In genomic region chr11:29018631-29019030, GRCh38 we compare ENCODE assay signal across 10 cellular contexts.
A peak's percentile ranks its signal among the peaks of the same experiment; 100 is the strongest.
DNase-seq lines count a peak whose midpoint lies in the region; ATAC-seq and TF ChIP-seq lines count a peak whose summit lies in the region.
"Had no signal": no experiment of that assay in that cellular context is flagged by ENCODE, and none has a peak within 500 bp of the region (broad histone marks: within the 10 kb centered on the region; RNA-seq: fewer than 3 reads in every experiment).

No MANE protein-coding gene starts in this region.

- H3K9me3 ChIP-seq in SJSA1 (replicated peaks) (no peaks in the 10 kb centered on the region), BE2C (no peaks in the 10 kb centered on the region)

- ATAC-seq in GM21737 (IDR thresholded peaks at IDR 0.05; ENCODE audit: unreplicated experiment): no peak

- H3K4me3 ChIP-seq in SJSA1: no peak overlapping the region
- no peak overlapping the region for H3K4me3 ChIP-seq in fibroblast of pulmonary artery (replicated peaks; ENCODE audit: low read depth, low read length)
- no peak overlapping the region for H3K4me3 ChIP-seq in BE2C (ENCODE audit: low read depth, low read length)
- H3K4me3 ChIP-seq: spleen had no signal

- H3K36me3 ChIP-seq in SJSA1: no peaks in the 10 kb centered on the region
- no peaks in the 10 kb centered on the region for H3K36me3 ChIP-seq in BE2C
- H3K36me3 ChIP-seq: spleen had no signal

- H3K27me3 ChIP-seq in SJSA1 (replicated peaks): no peaks in the 10 kb centered on the region
- H3K27me3 ChIP-seq in BE2C: no peaks in the 10 kb centered on the region
- H3K27me3 ChIP-seq: spleen had no signal

- DNase-seq in GM04504 (ENCODE audit: low read depth) (peak; percentile 51), SJSA1 (ENCODE audit: low read depth in 1 of 2, low spot score in 2 of 2) (peak in 1 of 2 experiments; percentile 60), fibroblast of pulmonary artery (ENCODE audit: low read depth) (peak; percentile 93), smooth muscle cell of the brain vasculature (ENCODE audit: low read depth, low spot score) (peak; percentile 31), GOT3 (lab: John Stamatoyannopoulos, UW) (no peak), BE2C (no peak)
- DNase-seq: anterior cingulate cortex, NCI-H510A, spleen had no signal

- H3K4me1 ChIP-seq in SJSA1 (replicated peaks) (peaks cover 15% of the 10 kb centered on the region), BE2C (no peaks in the 10 kb centered on the region)
- H3K4me1 ChIP-seq: spleen had no signal

- TF ChIP-seq CTCF in fibroblast of pulmonary artery (IDR thresholded peaks at IDR 0.05; ENCODE audit: low read length, missing control alignments) (peak; percentile 7), BE2C (IDR thresholded peaks at IDR 0.05; ENCODE audit: low read depth, low read length) (no peak)

- H3K27ac ChIP-seq in SJSA1: peak overlapping the region; percentile 63
- H3K27ac ChIP-seq: spleen had no signal

Comparison
In these comparisons a context has a peak if more than half of its experiments do, and no peak if none do; other contexts are left out.
1. DNase-seq: peak in GM04504 (single experiment), fibroblast of pulmonary artery (single experiment) and smooth muscle cell of the brain vasculature (single experiment); none in GOT3 (single experiment) and BE2C (single experiment).